ENCODE assay signal across 24 cellular contexts in the genomic region with DNA sequence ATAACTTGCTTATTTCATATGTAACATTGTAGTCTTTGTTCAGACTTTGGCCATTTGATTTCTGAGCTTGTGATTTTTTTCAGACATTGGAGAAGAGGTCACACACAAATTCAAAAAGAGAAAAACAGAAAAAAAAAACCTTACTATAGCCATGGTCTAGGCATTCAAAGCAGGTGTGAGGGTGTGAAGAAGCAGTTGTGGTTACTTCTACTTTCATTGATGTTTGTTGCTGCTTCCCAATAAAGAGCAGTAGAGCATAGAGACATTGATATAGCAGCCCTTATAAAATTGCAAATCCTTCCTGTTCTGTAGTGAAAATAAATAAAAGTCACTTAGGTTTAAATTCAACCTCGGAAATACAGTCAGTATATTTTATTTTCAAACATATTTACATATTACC.
A peak's percentile ranks its signal among the peaks of the same experiment; 100 is the strongest.
DNase-seq lines count a peak whose midpoint lies in the region; ATAC-seq and TF ChIP-seq lines count a peak whose summit lies in the region.
"Had no signal": no experiment of that assay in that cellular context is flagged by ENCODE, and none has a peak within 500 bp of the region (broad histone marks: within the 10 kb centered on the region; RNA-seq: fewer than 3 reads in every experiment).

No MANE protein-coding gene starts in this region.

- peak; percentile 78 for ATAC-seq in GM18867 (IDR thresholded peaks at IDR 0.05; ENCODE audit: unreplicated experiment)
- ATAC-seq: CD8-positive, alpha-beta T cell; HepG2; K562; Right ventricle myocardium inferior had no signal

- no peak overlapping the region for H2AFZ ChIP-seq in MM.1S (ENCODE audit: low read length)
- H2AFZ ChIP-seq: GM23248 had no signal

- H3K27me3 Mint-ChIP-seq in nephron (ENCODE audit: low read depth), result no peaks in the 10 kb centered on the region

- H4K20me1 ChIP-seq in MM.1S (ENCODE audit: insufficient read depth, low read length), result no peaks in the 10 kb centered on the region

- no peak overlapping the region for H3K4me2 ChIP-seq in MM.1S (ENCODE audit: low read depth, low read length)

- H3K9me3 Mint-ChIP-seq in nephron, result no peaks in the 10 kb centered on the region

- no peaks in the 10 kb centered on the region for H3K9me3 ChIP-seq in MM.1S (replicated peaks; ENCODE audit: insufficient read depth, low read length)
- H3K9me3 ChIP-seq in SJCRH30 (replicated peaks), result no peaks in the 10 kb centered on the region
- H3K9me3 ChIP-seq: MG63 had no signal

- DNase-seq in MM.1S (peak; percentile 44), SJCRH30 (peak in 1 of 2 experiments; percentile 60), mesenteric fat pad (ENCODE audit: low spot score) (no peak), ACHN (no peak), putamen (ENCODE audit: low spot score) (no peak)
- DNase-seq: C1 segment of cervical spinal cord; CD8-positive, alpha-beta T cell; DND-41; GM23248; H9; HFFc6; MG63; NCI-H1105 treated with DMSO at 0.1 percent for 48 hours; NCI-H2081 treated with DMSO at 0.1 percent for 48 hours; NCI-H446 treated with DMSO at 0.1 percent for 48 hours; NCI-H526 treated with DMSO at 0.1 percent for 48 hours; NK-92 treated with Interleukin-12 subunit alpha and Interleukin-12 subunit beta, amount 100 ng/mL, for 24 hours; T-helper 2 cell had no signal

- H3K27ac Mint-ChIP-seq in nephron, result peak overlapping the region in 2 of 3 experiments; percentile 13 to 30
- H3K27ac Mint-ChIP-seq: CD8-positive, alpha-beta T cell; H9; HFFc6 had no signal

- H3K4me1 Mint-ChIP-seq in nephron, result peaks cover 7% of the 10 kb centered on the region
- H3K4me1 Mint-ChIP-seq: H9 had no signal

- H3K4me3 Mint-ChIP-seq in nephron, result no peak overlapping the region
- H3K4me3 Mint-ChIP-seq: CD8-positive, alpha-beta T cell; H9; HFFc6 had no signal

- no peaks in the 10 kb centered on the region for H3K9me2 ChIP-seq in MM.1S (replicated peaks; ENCODE audit: insufficient read depth, low read length)

- H3K79me2 ChIP-seq in MM.1S (ENCODE audit: low read length), result no peaks in the 10 kb centered on the region

- TF ChIP-seq CTCF in MM.1S (IDR thresholded peaks at IDR 0.05; ENCODE audit: low read length) (no peak), nephron (IDR thresholded peaks at IDR 0.05; ENCODE audit: unreplicated experiment in 3 of 3) (no peak)

- peaks cover 8% of the 10 kb centered on the region; the same call in 1 of the 2 replicates for H3K4me1 ChIP-seq in MM.1S (ENCODE audit: low read length)
- peaks cover 6% of the 10 kb centered on the region for H3K4me1 ChIP-seq in SJCRH30

- no peaks in the 10 kb centered on the region for H3K27me3 ChIP-seq in MM.1S (replicated peaks; ENCODE audit: insufficient read depth, low read length)
- no peaks in the 10 kb centered on the region for H3K27me3 ChIP-seq in SJCRH30
- H3K27me3 ChIP-seq: MG63 had no signal

- no peaks in the 10 kb centered on the region for H3K36me3 ChIP-seq in MM.1S (replicated peaks; ENCODE audit: insufficient read depth, low read length)
- no peaks in the 10 kb centered on the region for H3K36me3 ChIP-seq in SJCRH30
- H3K36me3 ChIP-seq: MG63 had no signal

- no peak overlapping the region for H3K4me3 ChIP-seq in MM.1S (ENCODE audit: low read length)
- H3K4me3 ChIP-seq in SJCRH30, result no peak overlapping the region
- H3K4me3 ChIP-seq: GM23248, K562, MG63 had no signal

- H3K27ac ChIP-seq in MM.1S (ENCODE audit: low read length) (no peak overlapping the region), SJCRH30 (peak overlapping the region; percentile 31)
- H3K27ac ChIP-seq: GM23248, HL-60 had no signal

- in situ Hi-C loops in ACHN (cut with HindIII; ENCODE audit: low pct_ligation_motif_present, low pct_unique_long_range_greater_than_20kb, low sequenced_read_pairs), result no loop called here

- no peak overlapping the region for H3K9ac ChIP-seq in MM.1S (ENCODE audit: low read length)
- H3K9ac ChIP-seq: GM23248 had no signal

- H3F3A ChIP-seq in MM.1S (ENCODE audit: insufficient read depth, low read length), result no peaks in the 10 kb centered on the region

- no peaks in the 10 kb centered on the region for H3K36me3 Mint-ChIP-seq in nephron (ENCODE audit: low read depth)
- H3K36me3 Mint-ChIP-seq: CD8-positive, alpha-beta T cell had no signal
